ENCODE assay signal across 14 cellular contexts in genomic region chr13:76856141-76856571, GRCh38. TPM values are rescaled to one million over a fixed set of nuclear protein-coding genes. Genes with fewer than 3 reads are reported as not detected.
DNase-seq lines count a peak whose midpoint lies in the region; ATAC-seq, FAIRE-seq and TF ChIP-seq lines count a peak whose summit lies in the region.
"Had no signal": no experiment of that assay in that cellular context is flagged by ENCODE, and none has a peak within 500 bp of the region (broad histone marks: within the 10 kb centered on the region; RNA-seq: fewer than 3 reads in every experiment).

No MANE protein-coding gene starts in this region.

- 29 to 34% (median 33%) methylated on average over 1 of the region's 1 CpG for WGBS in ovary, 3 donors

- peak; percentile 65 for DNase-seq in EL
- peak; percentile 43 for DNase-seq in Karpas-422
- peak; percentile 76 to 90 for DNase-seq in cardiac fibroblast (ENCODE audit: low read depth in 2 of 2)
- DNase-seq in myocyte (ENCODE audit: low read depth) = peak; percentile 50
- no peak for DNase-seq in NCI-H2227 treated with DMSO at 0.1 percent for 48 hours (lab: John Stamatoyannopoulos, UW)
- no peak for DNase-seq in ovary
- DNase-seq in D721Med (ENCODE audit: insufficient read length, low spot score) = no peak
- DNase-seq: activated T-cell treated with anti-CD3 and anti-CD28 coated beads for 4 hours, DMS 273 treated with DMSO at 0.1 percent for 48 hours, heart right ventricle, NCI-H1417 had no signal

- no peak for TF ChIP-seq POLR2A in ovary (IDR thresholded peaks at IDR 0.05)

- H3K27me3 ChIP-seq in Karpas-422 (ENCODE audit: low read length) (no peaks in the 10 kb centered on the region), ovary (no peaks in the 10 kb centered on the region)
- H3K27me3 ChIP-seq: heart right ventricle had no signal

- H3K27ac ChIP-seq in Karpas-422 (ENCODE audit: low read length) (no peak overlapping the region), ovary (no peak overlapping the region)
- H3K27ac ChIP-seq: heart right ventricle had no signal

- H3K9ac ChIP-seq in Karpas-422 (ENCODE audit: low read length) = no peak overlapping the region

- no peaks in the 10 kb centered on the region for H3K9me2 ChIP-seq in Karpas-422 (replicated peaks; ENCODE audit: insufficient read depth, low read length)

- no peak for ATAC-seq in HG03520 (IDR thresholded peaks at IDR 0.05; ENCODE audit: unreplicated experiment)
- ATAC-seq: GM23338, heart right ventricle had no signal

- no peak overlapping the region for H2AFZ ChIP-seq in Karpas-422 (ENCODE audit: low read length)
- H2AFZ ChIP-seq: GM23338 had no signal

- intact Hi-C loops in ovary (cut with DNase I) = no loop called here

- H3K36me3 ChIP-seq in Karpas-422 (ENCODE audit: insufficient read depth, low read length) = no peaks in the 10 kb centered on the region
- no peaks in the 10 kb centered on the region for H3K36me3 ChIP-seq in ovary
- H3K36me3 ChIP-seq: heart right ventricle had no signal

- no peak for FAIRE-seq in D721Med (lab: Jason Lieb, UNC)

- H3K79me2 ChIP-seq in Karpas-422 (ENCODE audit: low read length) = no peaks in the 10 kb centered on the region

- H3K4me3 ChIP-seq in Karpas-422 (ENCODE audit: low read length) (no peak overlapping the region), cardiac fibroblast (replicated peaks in 1 of 2; ENCODE audit: low read depth in 2 of 2, low read length in 2 of 2) (no peak overlapping the region), ovary (no peak overlapping the region)
- H3K4me3 ChIP-seq: GM23338, heart right ventricle, skin epidermis had no signal

- TF ChIP-seq EP300 in ovary (IDR thresholded peaks at IDR 0.05) = no peak

- H3K4me1 ChIP-seq in Karpas-422 (ENCODE audit: low read length) (no peaks in the 10 kb centered on the region), ovary (ENCODE audit: insufficient read depth) (peaks cover 4% of the 10 kb centered on the region)

- H3K9me3 ChIP-seq in Karpas-422 (ENCODE audit: low read length) (no peaks in the 10 kb centered on the region), ovary (no peaks in the 10 kb centered on the region)

- H4K20me1 ChIP-seq in Karpas-422 (ENCODE audit: insufficient read depth, low read depth, low read length) = no peaks in the 10 kb centered on the region

- no peak overlapping the region for H3K4me2 ChIP-seq in Karpas-422 (ENCODE audit: low read depth, low read length, poor library complexity, severe bottlenecking)
- H3K4me2 ChIP-seq: GM23338 had no signal

- TF ChIP-seq CTCF in cardiac fibroblast (IDR thresholded peaks at IDR 0.05; ENCODE audit: low read depth, low read length) = no peak
- no peak for TF ChIP-seq CTCF in ovary (IDR thresholded peaks at IDR 0.05)
- TF ChIP-seq CTCF in D721Med (IDR thresholded peaks at IDR 0.05; ENCODE audit: insufficient read depth, missing control alignments) = no peak

RNA-seq across cellular contexts. Expression of gene KCTD12, which starts 30.0 kb away (rescaled TPM):
- 1.0 and 1.7 TPM in 2 replicates for total RNA-seq in Karpas-422 (2014; rRNA removed; shearing (Covaris generic); ENCODE audit: low replicate concordance)
- total RNA-seq in myocyte = 52.0 and 98.6 TPM in 2 replicates
- polyA plus RNA-seq in myocyte (2012) = 31.9 TPM
- total RNA-seq in ovary = 10 to 100 TPM; 44.1 to 91.8 (median 84.4) TPM
- polyA plus RNA-seq in ovary = 10 to 100 TPM; 52.3 to 68.5 TPM

Comparison
In these comparisons a context has a peak if more than half of its experiments do, and no peak if none do; other contexts are left out.
1. DNase-seq: peak in EL (single experiment), Karpas-422 (single experiment), cardiac fibroblast (2 of 2) and myocyte (single experiment); none in NCI-H2227 treated with DMSO at 0.1 percent for 48 hours (single experiment), ovary (0 of 5) and D721Med (single experiment).
2. RNA of gene KCTD12, which starts 30.0 kb away (total RNA-seq): 44.1 to 91.8 TPM in ovary and 52.0 to 98.6 TPM in myocyte; 1.0 to 1.7 TPM in Karpas-422; every median in the first group is over 10 times any median in the second.